Comparison of ENCODE assay signal across 8 cellular contexts in the genomic region with DNA sequence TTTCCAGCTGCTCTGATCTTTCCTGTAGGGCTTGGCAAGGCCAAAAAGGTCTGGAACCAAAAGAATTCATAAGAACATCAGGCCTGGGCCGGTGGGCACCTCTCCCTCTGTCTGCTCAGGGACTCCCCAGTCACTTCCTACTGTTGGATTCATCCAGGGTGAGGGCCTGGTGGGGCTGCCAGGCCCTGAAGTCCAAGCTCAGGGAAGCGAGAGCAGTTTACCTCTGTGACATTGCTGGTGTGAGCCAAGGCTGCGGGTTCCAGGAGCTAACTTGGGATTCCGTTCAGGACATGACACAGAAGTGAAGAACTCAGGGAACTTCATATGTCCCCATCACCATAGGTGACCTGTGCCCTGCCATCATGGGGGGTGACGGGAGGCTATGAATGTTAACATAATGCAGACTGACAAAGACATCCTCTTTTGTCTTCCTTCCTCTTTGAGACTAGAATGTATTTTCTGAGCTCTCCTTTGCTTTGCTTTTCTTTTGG.
A peak's percentile ranks its signal among the peaks of the same experiment; 100 is the strongest.
DNase-seq lines count a peak whose midpoint lies in the region; ATAC-seq, FAIRE-seq and TF ChIP-seq lines count a peak whose summit lies in the region.

No MANE protein-coding gene starts in this region.

- CTCF ChIA-PET in MCF 10A (lab: Yijun Ruan, JAX) (interaction anchor here (0.7 to 2.1 kb wide), 10 partner anchors 9 to 298 kb away, joined by 3 to 8 read pairs (median 4); no protein-coding TSS in a partner anchor), K562 (lab: Yijun Ruan, JAX; ENCODE audit: low intra/inter-chr PET ratio) (no interaction called here)

- TF ChIP-seq EP300 in K562 (IDR thresholded peaks at IDR 0.05; ENCODE audit: low read length) = no peak

- H3K27me3 ChIP-seq in breast epithelium = no peaks in the 10 kb centered on the region
- H3K27me3 ChIP-seq in K562 (ENCODE audit: control insufficient read depth in 2 of 2, insufficient read depth in 2 of 2, low read length in 2 of 2) = no peaks in the 10 kb centered on the region
- no peaks in the 10 kb centered on the region for H3K27me3 ChIP-seq in mucosa of rectum (ENCODE audit: control insufficient read depth in 2 of 2, insufficient read depth in 2 of 2, low read length in 2 of 2)
- H3K27me3 ChIP-seq in upper lobe of right lung = no peaks in the 10 kb centered on the region

- no peak overlapping the region for H3K4me3 Mint-ChIP-seq in MCF 10A (ENCODE audit: unreplicated experiment)

- H3K9ac ChIP-seq in K562 (ENCODE audit: insufficient read depth in 1 of 2, low read depth in 2 of 2, low read length in 2 of 2) (no peak overlapping the region), mucosa of rectum (ENCODE audit: low read depth in 1 of 2, low read length in 2 of 2) (peak overlapping the region; percentile 14 to 80)

- H3K79me2 ChIP-seq in K562 (ENCODE audit: control insufficient read depth, insufficient read depth, low read length) = no peaks in the 10 kb centered on the region

- no peak for TF ChIP-seq POLR2A in breast epithelium (IDR thresholded peaks at IDR 0.05)
- TF ChIP-seq POLR2A in K562 (conservative IDR thresholded peaks at IDR 0.05) = no peak

- H3K36me3 ChIP-seq in breast epithelium (no peaks in the 10 kb centered on the region), K562 (ENCODE audit: control insufficient read depth, insufficient read depth, low read length) (no peaks in the 10 kb centered on the region), mucosa of rectum (ENCODE audit: control insufficient read depth in 2 of 2, insufficient read depth in 2 of 2, low read length in 2 of 2) (no peaks in the 10 kb centered on the region), upper lobe of right lung (no peaks in the 10 kb centered on the region)

- peaks cover 16 to 23% of the 10 kb centered on the region in 2 donors for H3K4me1 ChIP-seq in breast epithelium
- peaks cover 34% of the 10 kb centered on the region in 2 experiments for H3K4me1 ChIP-seq in K562 (replicated peaks in 1 of 2; ENCODE audit: control insufficient read depth in 2 of 2, insufficient read depth in 2 of 2, low read length in 2 of 2)
- peaks cover 22 to 27% of the 10 kb centered on the region in 2 donors for H3K4me1 ChIP-seq in mucosa of rectum (ENCODE audit: control insufficient read depth in 2 of 2, insufficient read depth in 2 of 2, low read length in 2 of 2)
- H3K4me1 ChIP-seq in upper lobe of right lung = peaks cover 43% of the 10 kb centered on the region

- no peaks in the 10 kb centered on the region for H3K9me1 ChIP-seq in K562 (ENCODE audit: control insufficient read depth, insufficient read depth, low read length)

- no peak for FAIRE-seq in K562 (lab: Jason Lieb, UNC)

- H3K4me1 Mint-ChIP-seq in MCF 10A (ENCODE audit: insufficient read depth, unreplicated experiment) = peaks cover 11% of the 10 kb centered on the region

- BruUV-seq in MCF 10A (replicated peaks; lab: Mats Ljungman, UMichigan) = no TSS peak
- no TSS peak for BruUV-seq in K562 (replicated peaks; lab: Mats Ljungman, UMichigan)

- H3K27ac Mint-ChIP-seq in MCF 10A (ENCODE audit: low read depth, unreplicated experiment) = no peak overlapping the region

- peak overlapping the region; percentile 91 for H2AFZ ChIP-seq in K562 (ENCODE audit: low read depth, low read length)

- H3K27me3 Mint-ChIP-seq in MCF 10A (ENCODE audit: insufficient read depth, unreplicated experiment) = no peaks in the 10 kb centered on the region

- H3K27ac ChIP-seq in breast epithelium (peak overlapping the region; percentile 92 to 93), K562 (ENCODE audit: extremely low read depth, low read depth, low read length) (peak overlapping the region; percentile 67; the same call in 1 of the 3 replicates), mucosa of rectum (ENCODE audit: low read depth in 2 of 2, low read length in 2 of 2) (peak overlapping the region; percentile 91 to 94), upper lobe of right lung (peak overlapping the region; percentile 96)

- H3K9me3 ChIP-seq in breast epithelium (no peaks in the 10 kb centered on the region), K562 (replicated peaks; ENCODE audit: control insufficient read depth, insufficient read depth, low read depth, low read length) (peaks cover 4% of the 10 kb centered on the region; the same call in 1 of the 2 replicates), mucosa of rectum (ENCODE audit: control insufficient read depth in 2 of 2, low read length in 2 of 2) (no peaks in the 10 kb centered on the region), upper lobe of right lung (no peaks in the 10 kb centered on the region)

- no peak for DNase-seq in breast epithelium (ENCODE audit: low spot score in 2 of 2)
- DNase-seq in MCF 10A (ENCODE audit: unreplicated experiment) = no peak
- no peak for DNase-seq in K562 (ENCODE audit: extremely low read depth in 1 of 4, low spot score in 3 of 4)
- no peak for DNase-seq in upper lobe of right lung
- DNase-seq in D341Med (ENCODE audit: low spot score) = no peak
- DNase-seq in activated CD8-positive, alpha-beta memory T cell treated with anti-CD3 and anti-CD28 coated beads, Interleukin-2, amount 50 U/mL, for 48 hours = no peak
- DNase-seq in inferior parietal cortex (ENCODE audit: extremely low spot score) = no peak

- no peaks in the 10 kb centered on the region for H3K36me3 Mint-ChIP-seq in MCF 10A (ENCODE audit: insufficient read depth, unreplicated experiment)

- H4K20me1 ChIP-seq in K562 (replicated peaks; ENCODE audit: control insufficient read depth, insufficient read depth, low read length) = no peaks in the 10 kb centered on the region

- H3K4me2 ChIP-seq in K562 (ENCODE audit: insufficient read depth, low read length) = peak overlapping the region; percentile 66; the same call in 1 of the 2 replicates

- intact Hi-C loops in breast epithelium (cut with DNase I; ENCODE audit: low total_unique reads) = loop anchor here (10.0 kb wide), 1 partner anchor 104 kb away; no protein-coding TSS in a partner anchor
- intact Hi-C loops in MCF 10A (cut with micrococcal nuclease) = loop anchor here (1.0 to 2.0 kb wide), 3 partner anchors 20 to 205 kb away; partner anchors contain the start of gene SERTAD2
- intact Hi-C loops in K562 (cut with micrococcal nuclease) = loop anchor here (2.0 kb wide), 1 partner anchor 108 kb away; no protein-coding TSS in a partner anchor
- intact Hi-C loops in upper lobe of right lung (cut with DNase I) = no loop called here

- H3K9me3 Mint-ChIP-seq in MCF 10A (ENCODE audit: unreplicated experiment) = no peaks in the 10 kb centered on the region

- peak overlapping the region in 1 of 3 donors; percentile 68 for H3K4me3 ChIP-seq in breast epithelium
- H3K4me3 ChIP-seq in K562 = no peak overlapping the region
- H3K4me3 ChIP-seq in mucosa of rectum (ENCODE audit: low read length in 2 of 2) = peak overlapping the region; percentile 60 to 67
- peak overlapping the region; percentile 46 for H3K4me3 ChIP-seq in upper lobe of right lung

- no peak for TF ChIP-seq RAD21 in K562 (CRISPR knock-in tag; conservative IDR thresholded peaks at IDR 0.05 in 1 of 2, IDR thresholded peaks at IDR 0.05 in 1 of 2)

- ATAC-seq in K562 = no peak
- no peak for ATAC-seq in upper lobe of right lung

- in situ Hi-C loops in K562 (cut with MboI) = no loop called here

- POLR2A ChIA-PET in MCF 10A (lab: Yijun Ruan, JAX) (interaction anchor here (0.8 to 7.7 kb wide), 17 partner anchors 8 to 717 kb away, joined by 3 to 178 read pairs (median 5); partner anchors contain the start of genes AFTPH and SERTAD2), K562 (lab: Yijun Ruan, JAX) (interaction anchor here (0.6 to 2.0 kb wide), 11 partner anchors 8 to 579 kb away, joined by 3 to 13 read pairs (median 3); no protein-coding TSS in a partner anchor)

- 93% methylated on average over 5 of the region's 5 CpGs for WGBS in K562 (ENCODE audit: insufficient coverage, low coverage, missing lambda C conversion rate)

- TF ChIP-seq CTCF in breast epithelium (IDR thresholded peaks at IDR 0.05) (no peak), MCF 10A (IDR thresholded peaks at IDR 0.05; ENCODE audit: unreplicated experiment) (no peak), K562 (IDR thresholded peaks at IDR 0.05 in 2 of 3, conservative IDR thresholded peaks at IDR 0.05 in 1 of 3; ENCODE audit: insufficient read depth in 2 of 3, low read depth in 1 of 3, low read length in 3 of 3) (no peak), upper lobe of right lung (IDR thresholded peaks at IDR 0.05) (no peak)

Comparison
In these comparisons a context has a peak if more than half of its experiments do, and no peak if none do; other contexts are left out.
1. H3K9ac ChIP-seq: peak in mucosa of rectum (2 of 2); none in K562 (0 of 2).
2. Peak in every context shown above with its lines, with median percentiles within 50 percentile points of each other: H3K27ac ChIP-seq.